26 cellular contexts compared by ENCODE assay signal in genomic region chr6:4186391-4186790, GRCh38.
"Had no signal": no experiment of that assay in that cellular context is flagged by ENCODE, and none has a peak within 500 bp of the region (broad histone marks: within the 10 kb centered on the region; RNA-seq: fewer than 3 reads in every experiment).

No MANE protein-coding gene starts in this region.

- H3K4me3 ChIP-seq: ascending aorta, cardiac muscle cell had no signal

- H3K36me3 ChIP-seq: ascending aorta, cardiac muscle cell, WERI-Rb-1 had no signal

- DNase-seq: activated CD4-positive, alpha-beta memory T cell treated with anti-CD3 and anti-CD28 coated beads, Interleukin-2, amount 10 ng/mL, durations not matched to agents 7 days and 5 days; activated CD4-positive, alpha-beta T cell treated with anti-CD3 and anti-CD28 coated beads for 1 hour; activated CD4-positive, alpha-beta T cell treated with anti-CD3 and anti-CD28 coated beads, Interleukin-2, amount 10 ng/mL, durations not matched to agents 7 days and 5 days; activated CD4-positive, CD25-positive, alpha-beta regulatory T cell; activated CD8-positive, alpha-beta memory T cell treated with anti-CD3 and anti-CD28 coated beads for 24 hours; activated CD8-positive, alpha-beta memory T cell treated with anti-CD3 and anti-CD28 coated beads, Interleukin-2, amount 10 ng/mL, durations not matched to agents 7 days and 5 days; activated CD8-positive, alpha-beta memory T cell treated with anti-CD3 and anti-CD28 coated beads, Interleukin-2, amount 50 U/mL, for 48 hours; activated CD8-positive, alpha-beta T cell treated with anti-CD3 and anti-CD28 coated beads, Interleukin-2, amount 10 ng/mL, durations not matched to agents 7 days and 5 days; activated effector memory CD4-positive, alpha-beta T cell treated with Interleukin-2 at 50 U/mL for 16 hours; activated gamma-delta T cell; activated naive CD4-positive, alpha-beta T cell treated with anti-CD3 and anti-CD28 coated beads, Interleukin-2, amount 10 ng/mL, durations not matched to agents 7 days and 5 days; activated naive CD4-positive, alpha-beta T cell treated with Interleukin-2 at 50 U/mL for 16 hours; activated naive CD8-positive, alpha-beta T cell treated with anti-CD3 and anti-CD28 coated beads, Interleukin-2, amount 10 ng/mL, durations not matched to agents 7 days and 5 days; activated naive CD8-positive, alpha-beta T cell treated with anti-CD3 and anti-CD28 coated beads, Interleukin-2, amount 50 U/mL, for 24 hours; activated T-cell treated with anti-CD3 and anti-CD28 coated beads, Interleukin-2, amount 50 U/mL, for 24 hours; activated T-cell treated with anti-CD3 and anti-CD28 coated beads, Interleukin-2, amount 50 U/mL, for 48 hours; amygdala; anterior cingulate cortex; caudate nucleus; cerebellar nuclear complex; T-helper 1 cell; T-helper 9 cell; WERI-Rb-1 had no signal

- H3K27me3 ChIP-seq: ascending aorta, cardiac muscle cell had no signal

- H3K9me3 ChIP-seq: ascending aorta had no signal

- ATAC-seq: activated CD8-positive, alpha-beta T cell treated with anti-CD3 and anti-CD28 coated beads, Interleukin-2, amount 10 ng/mL, durations not matched to agents 7 days and 5 days; WTC11 had no signal

- H3K27ac ChIP-seq: ascending aorta, cardiac muscle cell, WERI-Rb-1 had no signal

- H3K4me1 ChIP-seq: ascending aorta had no signal
